Comparison of ENCODE assay signal across 30 cellular contexts in the genomic region with DNA sequence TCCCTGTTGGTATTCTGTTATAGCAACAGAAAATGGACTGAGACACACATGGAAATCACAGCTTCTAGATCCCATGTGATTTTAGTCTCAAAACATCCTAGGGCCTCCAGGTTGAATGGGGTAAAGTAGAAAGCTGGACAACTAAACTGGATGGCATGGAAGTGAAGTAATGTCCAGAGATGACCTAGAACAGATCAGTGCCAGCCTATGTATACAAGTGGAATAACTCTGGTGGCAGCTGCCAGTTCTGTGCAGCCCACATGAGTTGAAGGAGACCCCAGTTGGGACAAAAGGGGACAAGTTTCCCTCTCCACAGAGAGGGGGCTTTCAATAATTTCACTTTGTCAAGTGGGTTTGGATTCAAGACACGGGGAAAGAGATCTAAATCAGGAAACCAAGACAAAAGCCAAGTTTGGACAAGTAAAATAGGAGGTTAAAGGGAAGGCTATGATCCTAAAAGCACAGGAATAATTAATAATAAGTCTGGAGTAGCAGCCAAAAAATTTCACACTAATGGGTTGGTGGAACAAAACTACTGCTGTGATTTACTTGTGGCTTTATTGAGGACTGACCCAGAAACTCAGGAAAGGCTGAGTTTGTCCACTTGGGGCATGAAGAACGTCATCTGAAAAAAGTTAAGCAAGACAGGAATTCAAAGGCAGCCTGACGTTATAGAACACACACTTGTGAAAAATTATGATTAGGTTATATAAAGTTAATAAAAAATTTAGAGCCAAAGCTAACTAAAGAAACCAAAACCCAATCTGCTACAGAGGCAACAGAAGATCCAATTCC.
"Had no signal": no experiment of that assay in that cellular context is flagged by ENCODE, and none has a peak within 500 bp of the region (broad histone marks: within the 10 kb centered on the region; RNA-seq: fewer than 3 reads in every experiment).

No MANE protein-coding gene starts in this region.

- H3K36me3 ChIP-seq: adrenal gland, gastrocnemius medialis, heart left ventricle, WERI-Rb-1 had no signal

- DNase-seq: activated B cell treated with CpG ODN at 0.5 μM for 24 hours; activated CD4-positive, alpha-beta T cell treated with anti-CD3 and anti-CD28 coated beads for 48 hours; activated CD4-positive, alpha-beta T cell treated with anti-CD3 and anti-CD28 coated beads, Interleukin-2, amount 50 U/mL, for 1 hour; activated CD4-positive, alpha-beta T cell treated with anti-CD3 and anti-CD28 coated beads, Interleukin-2, amount 50 U/mL, for 48 hours; activated CD8-positive, alpha-beta memory T cell treated with anti-CD3 and anti-CD28 coated beads for 24 hours; activated CD8-positive, alpha-beta T cell treated with anti-CD3 and anti-CD28 coated beads for 36 hours; activated effector memory CD4-positive, alpha-beta T cell treated with anti-CD3 and anti-CD28 coated beads, Interleukin-2, amount 50 U/mL, for 16 hours; activated naive CD4-positive, alpha-beta T cell treated with anti-CD3 and anti-CD28 coated beads for 36 hours; activated naive CD8-positive, alpha-beta T cell treated with anti-CD3 and anti-CD28 coated beads for 36 hours; activated naive CD8-positive, alpha-beta T cell treated with anti-CD3 and anti-CD28 coated beads, Interleukin-2, amount 50 U/mL, for 24 hours; activated T-cell treated with anti-CD3 and anti-CD28 coated beads, Interleukin-2, amount 50 U/mL, for 4 hours; adrenal gland; amygdala; aorta; body of pancreas; central memory CD4-positive, alpha-beta T cell; dorsolateral prefrontal cortex; effector memory CD4-positive, alpha-beta T cell; endodermal cell; foreskin keratinocyte; gastrocnemius medialis; glutamatergic neuron; heart left ventricle; T-helper 1 cell; T-helper 17 cell; T1000; WERI-Rb-1 had no signal

- ATAC-seq: activated CD4-positive, CD25-positive, alpha-beta regulatory T cell treated with anti-CD3 and anti-CD28 coated beads, Interleukin-2, amount 50 U/mL, for 24 hours; activated CD8-positive, alpha-beta T cell treated with anti-CD3 and anti-CD28 coated beads for 36 hours; activated naive CD8-positive, alpha-beta T cell treated with anti-CD3 and anti-CD28 coated beads, Interleukin-2, amount 50 U/mL, for 24 hours; activated T-cell treated with anti-CD3 and anti-CD28 coated beads, Interleukin-2, amount 50 U/mL, for 4 hours; body of pancreas; esophagus mucosa; foreskin keratinocyte; T-helper 17 cell had no signal

- H3K4me3 ChIP-seq: adrenal gland, body of pancreas, coronary artery, dorsolateral prefrontal cortex, gastrocnemius medialis, heart left ventricle had no signal

- H3K27ac ChIP-seq: adrenal gland, body of pancreas, coronary artery, dorsolateral prefrontal cortex, foreskin keratinocyte, WERI-Rb-1 had no signal

- H3K27me3 ChIP-seq: adrenal gland, body of pancreas, dorsolateral prefrontal cortex, foreskin keratinocyte, gastrocnemius medialis, heart left ventricle had no signal

- H3K9me3 ChIP-seq: adrenal gland, body of pancreas, gastrocnemius medialis, heart left ventricle had no signal
